ENCODE assay signal across 7 cellular contexts in the genomic region with DNA sequence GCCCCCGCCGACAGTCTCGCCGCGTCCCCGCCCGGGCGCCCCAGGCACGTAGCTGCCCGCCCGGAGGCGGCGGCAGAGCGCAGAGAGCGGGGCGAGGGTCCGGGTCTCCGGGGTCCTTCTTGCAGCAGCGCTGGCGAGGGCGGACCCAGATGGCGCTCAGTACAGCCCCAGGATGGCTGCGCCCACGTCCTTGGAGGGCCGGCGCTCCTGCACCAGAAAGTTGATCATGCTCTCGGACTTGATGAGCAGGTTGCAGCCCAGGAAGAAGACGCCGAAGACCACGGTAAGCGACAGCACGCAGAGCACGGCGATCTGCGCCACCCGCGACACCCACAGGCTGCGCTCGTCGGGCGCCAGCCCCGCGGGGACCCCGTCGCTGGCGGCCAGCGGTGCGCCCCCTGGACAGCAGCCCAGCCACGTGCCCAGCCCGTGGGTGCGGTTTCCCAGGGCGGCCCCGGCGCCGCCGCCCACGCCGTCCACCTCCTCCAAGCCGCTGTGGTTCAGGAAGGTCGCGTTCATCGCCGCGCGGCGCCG. TPM values are rescaled to one million over a fixed set of nuclear protein-coding genes. Genes with fewer than 3 reads are reported as not detected.
DNase-seq lines count a peak whose midpoint lies in the region; ATAC-seq and TF ChIP-seq lines count a peak whose summit lies in the region.

No MANE protein-coding gene starts in this region.

- H3K9ac ChIP-seq in H9 (ENCODE audit: extremely low read depth, insufficient read length, low read length), result no peak overlapping the region

- H3K56ac ChIP-seq in H9 (ENCODE audit: insufficient read length, low read depth, low read length), result no peak overlapping the region

- H3K27me3 Mint-ChIP-seq in H9 (ENCODE audit: low read depth) (peaks cover 60% of the 10 kb centered on the region), glutamatergic neuron (ENCODE audit: unreplicated experiment) (peaks cover 8% of the 10 kb centered on the region)
- H3K27me3 Mint-ChIP-seq in activated CD4-positive, alpha-beta memory T cell treated with anti-CD3 and anti-CD28 coated beads for 36 hours, result peaks cover 36% of the 10 kb centered on the region

- H3K9me3 ChIP-seq in H9 (ENCODE audit: control insufficient read depth, low read depth, low read length) (no peaks in the 10 kb centered on the region), adrenal gland (replicated peaks in 1 of 3) (no peaks in the 10 kb centered on the region)

- TF ChIP-seq POLR2A in adrenal gland (IDR thresholded peaks at IDR 0.05), result no peak

- ATAC-seq in GM21423 (IDR thresholded peaks at IDR 0.05; ENCODE audit: unreplicated experiment), result no peak

- H3K9me3 Mint-ChIP-seq in H9 (peaks cover 3 to 4% of the 10 kb centered on the region in 2 experiments; a peak in 2 of 5 replicates), glutamatergic neuron (ENCODE audit: unreplicated experiment) (peaks cover 10% of the 10 kb centered on the region)
- no peaks in the 10 kb centered on the region for H3K9me3 Mint-ChIP-seq in activated CD4-positive, alpha-beta memory T cell treated with anti-CD3 and anti-CD28 coated beads for 36 hours

- H3K27ac ChIP-seq in H9 (ENCODE audit: insufficient read length, low read depth, low read length), result no peak overlapping the region
- no peak overlapping the region for H3K27ac ChIP-seq in adrenal gland

- H3K79me2 ChIP-seq in H9 (ENCODE audit: insufficient read depth, low read length), result no peaks in the 10 kb centered on the region

- H3K4me3 Mint-ChIP-seq in H9, result peak overlapping the region; percentile 72 to 93
- H3K4me3 Mint-ChIP-seq in activated CD4-positive, alpha-beta memory T cell treated with anti-CD3 and anti-CD28 coated beads for 36 hours, result peak overlapping the region; percentile 60
- peak overlapping the region; percentile 72 for H3K4me3 Mint-ChIP-seq in glutamatergic neuron (ENCODE audit: unreplicated experiment)

- H3K4me1 Mint-ChIP-seq in H9 (peaks cover 29 to 45% of the 10 kb centered on the region in 2 experiments), glutamatergic neuron (ENCODE audit: low read depth, unreplicated experiment) (peaks cover 33% of the 10 kb centered on the region)
- peaks cover 8% of the 10 kb centered on the region for H3K4me1 Mint-ChIP-seq in activated CD4-positive, alpha-beta memory T cell treated with anti-CD3 and anti-CD28 coated beads for 36 hours (ENCODE audit: low read depth)

- no peak overlapping the region for H2BK120ac ChIP-seq in H9 (ENCODE audit: low read depth, low read length, poor library complexity, severe bottlenecking)

- H4K91ac ChIP-seq in H9 (ENCODE audit: insufficient read length, low read depth, low read length), result no peak overlapping the region

- no peak overlapping the region for H4K5ac ChIP-seq in H9 (ENCODE audit: insufficient read length, low read depth, low read length)

- H3K79me1 ChIP-seq in H9 (ENCODE audit: insufficient read depth, low read depth, low read length, poor library complexity, severe bottlenecking), result no peaks in the 10 kb centered on the region

- no peak overlapping the region for H3K4ac ChIP-seq in H9 (ENCODE audit: low read depth, low read length)

- intact Hi-C loops in activated CD4-positive, alpha-beta memory T cell treated with anti-CD3 and anti-CD28 coated beads for 36 hours (cut with micrococcal nuclease), result no loop called here
- intact Hi-C loops in adrenal gland (cut with DNase I), result no loop called here

- H3T11ph ChIP-seq in H9 (ENCODE audit: low read length), result no peak overlapping the region

- H3K18ac ChIP-seq in H9 (ENCODE audit: insufficient read length, low read depth, low read length), result no peak overlapping the region

- H2BK20ac ChIP-seq in H9 (ENCODE audit: low read depth, low read length, poor library complexity, severe bottlenecking), result no peak overlapping the region

- no CpG with 5 or more reads among the region's 67 CpGs for WGBS in H9 (ENCODE audit: extremely low coverage, insufficient read length, low lambda C conversion rate)
- WGBS in adrenal gland, 4 donors, result 0 to 1% methylated on average over 57 to 67 of the region's 67 CpGs; no CpG with 5 or more reads in 2 of the 4 donors

- CTCF ChIA-PET in activated CD4-positive, alpha-beta memory T cell treated with anti-CD3 and anti-CD28 coated beads for 36 hours (lab: Charles Lee), result interaction anchor here (2.2 kb wide), 1 partner anchor 36 kb away, joined by 5 read pairs; no protein-coding TSS in a partner anchor

- H2BK12ac ChIP-seq in H9 (ENCODE audit: insufficient read length, low read depth, low read length), result no peak overlapping the region

- no peak overlapping the region for H3K27ac Mint-ChIP-seq in H9
- no peak overlapping the region for H3K27ac Mint-ChIP-seq in activated CD4-positive, alpha-beta memory T cell treated with anti-CD3 and anti-CD28 coated beads for 36 hours
- H3K27ac Mint-ChIP-seq in glutamatergic neuron (ENCODE audit: unreplicated experiment), result no peak overlapping the region

- H3K36me3 ChIP-seq in adrenal gland (replicated peaks in 1 of 2), result no peaks in the 10 kb centered on the region

- H3K27me3 ChIP-seq in H9 (ENCODE audit: insufficient read depth, low read length) (peaks cover 5% of the 10 kb centered on the region; the same call in 1 of the 2 replicates), adrenal gland (peaks cover 28% of the 10 kb centered on the region)

- peaks cover 16% of the 10 kb centered on the region for H3K23me2 ChIP-seq in H9 (ENCODE audit: insufficient read length, low read depth, low read length, poor library complexity, severe bottlenecking)

- H3K14ac ChIP-seq in H9 (ENCODE audit: insufficient read depth, low read length), result no peak overlapping the region

- H3K4me1 ChIP-seq in H9 (ENCODE audit: insufficient read depth, low read length), result no peaks in the 10 kb centered on the region; the same call in 1 of the 2 replicates
- H3K4me1 ChIP-seq in adrenal gland (replicated peaks in 1 of 2), result peaks cover 10 to 13% of the 10 kb centered on the region in 2 donors

- peak overlapping the region; percentile 72 for H3K4me2 ChIP-seq in H9 (ENCODE audit: insufficient read depth, insufficient read length, low read length)

- H3K4me3 ChIP-seq in adrenal gland, result peak overlapping the region in 2 of 4 donors; percentile 34 to 59

- DNase-seq in H9 (peak; percentile 63), glutamatergic neuron (peak; percentile 39), retina (peak; percentile 61), adrenal gland (no peak), NCI-H1105 (lab: John Stamatoyannopoulos, UW) (no peak)
- DNase-seq in activated CD4-positive, alpha-beta memory T cell treated with anti-CD3 and anti-CD28 coated beads for 36 hours, result peak; percentile 13

- H4K20me1 ChIP-seq in H9 (ENCODE audit: control insufficient read depth, insufficient read depth, insufficient read length), result no peaks in the 10 kb centered on the region

- no peak overlapping the region for H4K8ac ChIP-seq in H9 (replicated peaks; ENCODE audit: insufficient read length, low read depth, low read length)

- H2AK5ac ChIP-seq in H9 (ENCODE audit: insufficient read length, low read length), result no peak overlapping the region

- H3K36me3 Mint-ChIP-seq in H9 (ENCODE audit: insufficient read depth in 1 of 3, low read depth in 3 of 3), result peaks cover 0 to 4% (median 3%) of the 10 kb centered on the region in 3 experiments; a peak in 3 of 7 replicates
- peaks cover 3% of the 10 kb centered on the region for H3K36me3 Mint-ChIP-seq in activated CD4-positive, alpha-beta memory T cell treated with anti-CD3 and anti-CD28 coated beads for 36 hours
- no peaks in the 10 kb centered on the region for H3K36me3 Mint-ChIP-seq in glutamatergic neuron (ENCODE audit: unreplicated experiment)

- no peak overlapping the region for H2BK15ac ChIP-seq in H9 (ENCODE audit: low read depth, low read length)

- TF ChIP-seq CTCF in H9 (conservative IDR thresholded peaks at IDR 0.05) (no peak), glutamatergic neuron (IDR thresholded peaks at IDR 0.05; ENCODE audit: partially characterized antibody, unreplicated experiment) (no peak), adrenal gland (IDR thresholded peaks at IDR 0.05) (no peak)

- H3K23ac ChIP-seq in H9 (ENCODE audit: insufficient read length, low read depth, low read length), result no peak overlapping the region

- no peak overlapping the region for H2BK5ac ChIP-seq in H9 (ENCODE audit: insufficient read length, low read length)

- POLR2A ChIA-PET in activated CD4-positive, alpha-beta memory T cell treated with anti-CD3 and anti-CD28 coated beads for 36 hours (lab: Charles Lee), result no interaction called here

- H2AFZ ChIP-seq in H9 (ENCODE audit: low read length), result no peak overlapping the region

RNA-seq across cellular contexts. Expression of a gene that starts 0.5 kb away (rescaled TPM):
- total RNA-seq in H9 (2021) (1.3 and 1.4 TPM in 2 replicates), glutamatergic neuron (ENCODE audit: unreplicated experiment) (4.5 TPM), adrenal gland (not detected)
- not detected for total RNA-seq in activated CD4-positive, alpha-beta memory T cell treated with anti-CD3 and anti-CD28 coated beads for 36 hours
- polyA plus RNA-seq in adrenal gland, result under 1 TPM in 1 of 3 donors, not detected in 2; 0.07 TPM

RNA-seq across cellular contexts. Expression of a gene that starts 55.6 kb away (rescaled TPM):
- total RNA-seq in H9 (2021) (48.9 and 53.5 TPM in 2 replicates), glutamatergic neuron (ENCODE audit: unreplicated experiment) (62.4 TPM), adrenal gland (10 to 100 TPM; 32.3 to 69.0 (median 47.2) TPM)
- total RNA-seq in activated CD4-positive, alpha-beta memory T cell treated with anti-CD3 and anti-CD28 coated beads for 36 hours, result 10 to 100 TPM; 40.1 to 40.8 TPM
- 10 to 100 TPM; 14.4 to 69.2 (median 17.9) TPM for polyA plus RNA-seq in adrenal gland

Comparison
In these comparisons a context has a peak if more than half of its experiments do, and no peak if none do; other contexts are left out.
1. DNase-seq: peak in H9 (single experiment), activated CD4-positive, alpha-beta memory T cell treated with anti-CD3 and anti-CD28 coated beads for 36 hours (single experiment), glutamatergic neuron (single experiment) and retina (single experiment); none in adrenal gland (0 of 7) and NCI-H1105 (single experiment).
2. Peak in every context shown above with its lines, with median percentiles within 50 percentile points of each other: H3K4me3 Mint-ChIP-seq.